Comparison of ENCODE assay signal across 8 cellular contexts in the genomic region with DNA sequence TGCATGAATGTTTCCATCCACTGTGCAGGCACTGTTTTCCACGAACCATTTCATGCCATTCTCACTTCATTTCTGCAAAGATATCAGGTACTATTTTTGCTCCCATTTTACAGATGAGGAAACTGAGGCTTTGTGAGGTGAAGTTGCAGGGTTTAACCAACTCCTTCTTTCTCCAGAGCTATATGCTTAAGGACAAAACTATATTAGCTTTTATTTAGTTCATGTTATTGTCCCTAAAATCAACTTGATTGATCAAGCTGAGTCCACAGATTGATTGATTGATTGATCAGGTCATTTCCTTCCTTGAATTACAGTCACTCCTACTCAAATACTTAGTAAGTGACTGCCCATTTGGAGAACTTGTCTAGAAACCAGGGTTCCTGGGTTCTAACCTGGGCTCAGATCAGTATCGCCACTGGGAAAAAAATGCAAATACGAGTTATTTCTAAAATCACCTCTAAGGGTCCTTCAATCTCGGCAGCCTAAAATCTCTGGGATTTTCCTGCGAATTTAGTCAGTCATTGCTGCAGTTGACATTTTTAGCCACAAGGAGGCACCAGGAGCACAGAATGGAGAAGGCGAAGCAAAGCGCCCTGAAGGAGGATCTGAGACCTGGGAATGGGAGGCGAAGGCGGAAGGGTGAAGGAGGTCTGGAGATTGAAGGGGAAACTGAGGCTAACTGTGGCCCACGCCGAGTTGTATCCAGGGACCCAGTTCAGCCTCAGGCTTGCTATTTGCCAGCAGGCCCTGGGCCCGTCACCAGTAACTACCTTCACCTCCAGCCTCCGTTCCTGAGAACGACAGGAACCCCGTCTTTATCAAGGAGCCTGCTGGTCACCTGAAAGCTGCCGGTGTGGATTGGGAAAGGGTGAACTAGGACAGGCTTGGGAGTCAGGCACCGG. TPM values are rescaled to one million over a fixed set of nuclear protein-coding genes. Genes with fewer than 3 reads are reported as not detected.
A peak's percentile ranks its signal among the peaks of the same experiment; 100 is the strongest.
DNase-seq lines count a peak whose midpoint lies in the region; ATAC-seq and TF ChIP-seq lines count a peak whose summit lies in the region.

No MANE protein-coding gene starts in this region.

- H3K9me3 ChIP-seq in neutrophil: no peaks in the 10 kb centered on the region

- TF ChIP-seq CTCF in foreskin fibroblast (IDR thresholded peaks at IDR 0.05; ENCODE audit: low read depth, low read length) (peak; percentile 92), neutrophil (IDR thresholded peaks at IDR 0.05) (peak; percentile 82)

- DNase-seq in DMS153 treated with DMSO at 0.1 percent for 48 hours (lab: John Stamatoyannopoulos, UW; ENCODE audit: unreplicated experiment) (peak; percentile 47), LHCN-M2 (ENCODE audit: low read depth) (peak; percentile 74), RPMI7951 (ENCODE audit: low read depth) (peak; percentile 69), foreskin fibroblast (peak; percentile 41 to 84), substantia nigra (lab: John Stamatoyannopoulos, UW) (peak in 40 of 49 donors; percentile 3 to 69 (median 44))
- peak; percentile 34 to 35 for DNase-seq in activated T-helper 1 cell treated with anti-CD3 and anti-CD28 coated beads, Interleukin-2, amount 50 U/mL, for 16 hours (ENCODE audit: low read depth in 1 of 2, low spot score in 1 of 2)

- peaks cover 66% of the 10 kb centered on the region for H3K27me3 ChIP-seq in neutrophil

- H3K27ac ChIP-seq in neutrophil: no peak overlapping the region
- no peak overlapping the region for H3K27ac ChIP-seq in substantia nigra (ENCODE audit: low read depth, low read length, poor library complexity, severe bottlenecking)

- H3K4me3 ChIP-seq in foreskin fibroblast (ENCODE audit: low read depth in 1 of 2, low read length in 2 of 2) (peak overlapping the region; percentile 1 to 11), neutrophil (ENCODE audit: low read depth in 1 of 2, low read length in 1 of 2) (no peak overlapping the region)

- ATAC-seq in HG03045 (IDR thresholded peaks at IDR 0.05; ENCODE audit: unreplicated experiment): no peak

- H3K4me1 ChIP-seq in neutrophil (ENCODE audit: control insufficient read depth in 1 of 2, insufficient read depth in 1 of 2, low read depth in 1 of 2, low read length in 1 of 2): no peaks in the 10 kb centered on the region

- no peaks in the 10 kb centered on the region for H3K36me3 ChIP-seq in neutrophil

RNA-seq across cellular contexts. Expression of a gene that starts 14.3 kb away (rescaled TPM):
- total RNA-seq in LHCN-M2 (2014; rRNA removed): 54.0 and 54.1 TPM in 2 replicates
- polyA plus RNA-seq in LHCN-M2 (2012): 29.4 TPM
- total RNA-seq in RPMI7951 (2014; rRNA removed; shearing (Covaris generic)): 18.1 and 22.1 TPM in 2 replicates

RNA-seq across cellular contexts. Expression of a gene that starts 30.2 kb away (rescaled TPM):
- 0.06 TPM in 1 of 2 replicates, not detected in the other for total RNA-seq in LHCN-M2 (2014; rRNA removed)
- 0.11 TPM for polyA plus RNA-seq in LHCN-M2 (2012)
- 0.10 TPM in 1 of 2 replicates, not detected in the other for total RNA-seq in RPMI7951 (2014; rRNA removed; shearing (Covaris generic))

RNA-seq across cellular contexts. Expression of a gene that starts 36.2 kb away (rescaled TPM):
- total RNA-seq in LHCN-M2 (2014; rRNA removed): 31.2 and 34.0 TPM in 2 replicates
- polyA plus RNA-seq in LHCN-M2 (2012): 23.8 TPM
- 6.7 and 9.9 TPM in 2 replicates for total RNA-seq in RPMI7951 (2014; rRNA removed; shearing (Covaris generic))

Comparison
In these comparisons a context has a peak if more than half of its experiments do, and no peak if none do; other contexts are left out.
1. H3K4me3 ChIP-seq: peak in foreskin fibroblast (2 of 2); none in neutrophil (0 of 2).
2. Peak in every context shown above with its lines, with median percentiles within 50 percentile points of each other: DNase-seq.